ENCODE assay signal across 23 cellular contexts in the genomic region with DNA sequence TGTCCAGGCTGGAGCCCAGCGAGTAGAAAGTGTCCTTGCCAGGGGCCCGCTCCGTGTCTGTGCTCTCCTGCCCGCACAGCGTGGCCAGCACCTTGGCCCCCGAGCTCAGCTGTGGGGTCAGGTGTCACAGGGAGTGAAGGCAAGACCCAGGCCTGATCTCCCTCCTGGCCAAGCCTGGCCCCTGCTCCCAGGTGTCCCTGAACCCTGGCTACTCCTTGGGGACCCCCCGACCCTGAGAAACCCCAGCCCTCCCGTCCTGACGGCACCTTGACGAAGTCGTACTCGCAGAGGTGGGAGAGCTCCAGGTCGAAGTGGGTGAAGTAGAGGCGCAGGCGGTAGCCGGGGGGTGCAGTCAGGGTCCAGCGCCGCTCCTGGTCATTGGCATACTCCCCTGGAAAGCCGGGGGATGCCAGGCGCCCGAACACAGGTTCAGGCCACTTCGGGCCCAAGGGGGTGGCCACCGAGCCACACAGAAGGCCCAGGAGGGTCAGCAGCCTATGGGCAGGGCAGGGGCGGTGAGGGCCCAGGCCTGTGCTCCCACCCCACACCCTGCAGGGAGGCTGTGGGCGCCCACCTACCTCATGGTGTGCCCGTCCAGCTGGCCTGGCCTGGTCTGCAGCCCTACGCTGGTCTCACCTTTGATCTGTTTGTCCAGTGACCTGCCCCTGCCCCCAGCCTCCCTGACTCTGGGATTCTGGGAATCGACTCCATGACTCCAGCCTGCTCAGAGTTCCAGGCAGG. TPM values are rescaled to one million over a fixed set of nuclear protein-coding genes. Genes with fewer than 3 reads are reported as not detected.
A peak's percentile ranks its signal among the peaks of the same experiment; 100 is the strongest.
DNase-seq lines count a peak whose midpoint lies in the region; ATAC-seq, FAIRE-seq and TF ChIP-seq lines count a peak whose summit lies in the region.
"Had no signal": no experiment of that assay in that cellular context is flagged by ENCODE, and none has a peak within 500 bp of the region (broad histone marks: within the 10 kb centered on the region; RNA-seq: fewer than 3 reads in every experiment).

TSS of gene MASP2 (minus strand) at position 615 of the 741 bp plus-strand sequence. CDS start at position 583, 32 bp downstream.

- H3K4me2 ChIP-seq in HepG2 (ENCODE audit: low read depth, low read length) = peak within 1 kb of the TSS; percentile 80
- H3K4me2 ChIP-seq: KMS-11 had no signal

- no peak within 1 kb of the TSS for H3K27ac Mint-ChIP-seq in stimulated activated effector memory CD8-positive, alpha-beta T cell treated with anti-CD3 and anti-CD28 coated beads, Interleukin-12 subunit alpha, Interleukin-12 subunit beta, amount 100 ng/mL, for 72 hours
- H3K27ac Mint-ChIP-seq in stimulated activated naive CD8-positive, alpha-beta T cell treated with anti-CD3 and anti-CD28 coated beads, Interleukin-15, amount 100 ng/mL, for 72 hours = no peak within 1 kb of the TSS
- H3K27ac Mint-ChIP-seq: CD14-positive monocyte had no signal

- WGBS in HepG2 (ENCODE audit: low lambda C conversion rate) = 13% methylated on average over 3 of the region's 28 CpGs
- 92 to 95% methylated on average over 28 of the region's 28 CpGs for WGBS in sigmoid colon, 2 donors

- H4K20me1 ChIP-seq in HepG2 (ENCODE audit: insufficient read depth, low read length) = no peaks in the 10 kb centered on the region

- no peak within 1 kb of the TSS for H3K4me3 Mint-ChIP-seq in stimulated activated effector memory CD8-positive, alpha-beta T cell treated with anti-CD3 and anti-CD28 coated beads, Interleukin-12 subunit alpha, Interleukin-12 subunit beta, amount 100 ng/mL, for 72 hours
- no peak within 1 kb of the TSS for H3K4me3 Mint-ChIP-seq in stimulated activated naive CD8-positive, alpha-beta T cell treated with anti-CD3 and anti-CD28 coated beads, Interleukin-15, amount 100 ng/mL, for 72 hours
- H3K4me3 Mint-ChIP-seq: CD14-positive monocyte had no signal

- TF ChIP-seq RAD21 in HepG2 (CRISPR knock-in tag; IDR thresholded peaks at IDR 0.05) = no peak; the same call in none of the 2 replicates

- DNase-seq in activated CD4-positive, CD25-positive, alpha-beta regulatory T cell treated with anti-CD3 and anti-CD28 coated beads, Interleukin-2, amount 50 U/mL, for 72 hours = peak; percentile 23
- DNase-seq in NT2/D1 (ENCODE audit: low read depth, low spot score) (no peak), HepG2 (ENCODE audit: low spot score) (peak; percentile 78), sigmoid colon (peak; percentile 58), DMS 273 (lab: John Stamatoyannopoulos, UW; ENCODE audit: unreplicated experiment) (no peak)
- DNase-seq in stimulated activated effector memory CD8-positive, alpha-beta T cell treated with anti-CD3 and anti-CD28 coated beads, Interleukin-12 subunit alpha, Interleukin-12 subunit beta, amount 100 ng/mL, for 72 hours (ENCODE audit: low spot score in 2 of 2) = no peak
- no peak for DNase-seq in stimulated activated naive CD8-positive, alpha-beta T cell treated with anti-CD3 and anti-CD28 coated beads, Interleukin-15, amount 100 ng/mL, for 72 hours
- DNase-seq: 8988T, DMS 273 treated with DMSO at 0.1 percent for 48 hours, DND-41, H9, MV-4-11, NCI-H1417, NCI-H187, NCI-H2107, NCI-H2227 treated with DMSO at 0.1 percent for 48 hours, NCI-H524, RPMI8226 had no signal

- H3K36me3 Mint-ChIP-seq in stimulated activated effector memory CD8-positive, alpha-beta T cell treated with anti-CD3 and anti-CD28 coated beads, Interleukin-12 subunit alpha, Interleukin-12 subunit beta, amount 100 ng/mL, for 72 hours = no peaks in the 10 kb centered on the region
- H3K36me3 Mint-ChIP-seq: CD14-positive monocyte had no signal

- H3K4me1 ChIP-seq in NT2/D1 (ENCODE audit: insufficient read depth, insufficient read length) (peaks cover 5% of the 10 kb centered on the region), HepG2 (ENCODE audit: insufficient read depth, low read length) (peaks cover 34% of the 10 kb centered on the region), sigmoid colon (no peaks in the 10 kb centered on the region)

- FAIRE-seq in HepG2 (lab: Jason Lieb, UNC) = peak; percentile 52

- H3K27me3 ChIP-seq in NT2/D1 (ENCODE audit: insufficient read depth, insufficient read length) = no peaks in the 10 kb centered on the region
- H3K27me3 ChIP-seq in HepG2 (ENCODE audit: control insufficient read depth in 1 of 2, insufficient read depth in 2 of 2, low read length in 2 of 2) = no peaks in the 10 kb centered on the region
- H3K27me3 ChIP-seq in sigmoid colon = no peaks in the 10 kb centered on the region

- no peak within 1 kb of the TSS for H2AFZ ChIP-seq in HepG2 (ENCODE audit: low read length)

- H3K4me1 Mint-ChIP-seq in stimulated activated effector memory CD8-positive, alpha-beta T cell treated with anti-CD3 and anti-CD28 coated beads, Interleukin-12 subunit alpha, Interleukin-12 subunit beta, amount 100 ng/mL, for 72 hours = no peaks in the 10 kb centered on the region
- H3K4me1 Mint-ChIP-seq in stimulated activated naive CD8-positive, alpha-beta T cell treated with anti-CD3 and anti-CD28 coated beads, Interleukin-15, amount 100 ng/mL, for 72 hours = no peaks in the 10 kb centered on the region

- H3K4me3 ChIP-seq in NT2/D1 (ENCODE audit: insufficient read length, low read depth) = no peak within 1 kb of the TSS
- H3K4me3 ChIP-seq in HepG2 (replicated peaks in 1 of 3; ENCODE audit: insufficient read depth in 1 of 3, low read depth in 2 of 3, low read length in 3 of 3) = peak within 1 kb of the TSS; percentile 57 to 72 (median 62)
- no peak within 1 kb of the TSS for H3K4me3 ChIP-seq in sigmoid colon

- TF ChIP-seq CTCF in HepG2 (CRISPR knock-in tag; IDR thresholded peaks at IDR 0.05) (no peak), sigmoid colon (IDR thresholded peaks at IDR 0.05) (no peak)

- TF ChIP-seq POLR2A in HepG2 (IDR thresholded peaks at IDR 0.05; ENCODE audit: insufficient read depth in 1 of 2, low read depth in 2 of 2, low read length in 2 of 2) (peak; percentile 80 to 89), sigmoid colon (IDR thresholded peaks at IDR 0.05) (no peak)

- POLR2A ChIA-PET in HepG2 (lab: Yijun Ruan, JAX) = interaction anchor here (1.3 to 3.0 kb wide), 6 partner anchors 9 to 53 kb away, joined by 3 to 18 read pairs (median 12); partner anchors contain the start of genes EXOSC10, SRM and TARDBP

- CTCF ChIA-PET in HepG2 (lab: Yijun Ruan, JAX; ENCODE audit: low intra/inter-chr PET ratio, low total read pairs) = no interaction called here

- no peaks in the 10 kb centered on the region for H3K27me3 Mint-ChIP-seq in stimulated activated naive CD8-positive, alpha-beta T cell treated with anti-CD3 and anti-CD28 coated beads, Interleukin-15, amount 100 ng/mL, for 72 hours

- ATAC-seq in activated CD4-positive, CD25-positive, alpha-beta regulatory T cell treated with anti-CD3 and anti-CD28 coated beads, Interleukin-2, amount 50 U/mL, for 24 hours = no peak
- peak; percentile 86 for ATAC-seq in HepG2
- ATAC-seq in stimulated activated effector memory CD8-positive, alpha-beta T cell treated with anti-CD3 and anti-CD28 coated beads, Interleukin-12 subunit alpha, Interleukin-12 subunit beta, amount 100 ng/mL, for 72 hours = no peak
- no peak for ATAC-seq in stimulated activated naive CD8-positive, alpha-beta T cell treated with anti-CD3 and anti-CD28 coated beads, Interleukin-15, amount 100 ng/mL, for 72 hours

- H3K36me3 ChIP-seq in NT2/D1 (ENCODE audit: insufficient read depth, insufficient read length, low read length) (no peaks in the 10 kb centered on the region), HepG2 (replicated peaks in 1 of 2; ENCODE audit: control insufficient read depth in 1 of 2, insufficient read depth in 2 of 2, low read length in 2 of 2) (no peaks in the 10 kb centered on the region), sigmoid colon (no peaks in the 10 kb centered on the region)

- H3K9me3 Mint-ChIP-seq in stimulated activated effector memory CD8-positive, alpha-beta T cell treated with anti-CD3 and anti-CD28 coated beads, Interleukin-12 subunit alpha, Interleukin-12 subunit beta, amount 100 ng/mL, for 72 hours = no peaks in the 10 kb centered on the region
- H3K9me3 Mint-ChIP-seq in stimulated activated naive CD8-positive, alpha-beta T cell treated with anti-CD3 and anti-CD28 coated beads, Interleukin-15, amount 100 ng/mL, for 72 hours = no peaks in the 10 kb centered on the region
- H3K9me3 Mint-ChIP-seq: H9 had no signal

- H3K9ac ChIP-seq in NT2/D1 (ENCODE audit: insufficient read length, low read depth) (peak within 1 kb of the TSS; percentile 21), HepG2 (ENCODE audit: insufficient read depth, low read depth, low read length) (peak within 1 kb of the TSS; percentile 76)
- H3K9ac ChIP-seq: KMS-11 had no signal

- no peaks in the 10 kb centered on the region for H3K9me3 ChIP-seq in NT2/D1 (ENCODE audit: insufficient read depth, low read length)
- no peaks in the 10 kb centered on the region for H3K9me3 ChIP-seq in HepG2 (ENCODE audit: low read length)
- no peaks in the 10 kb centered on the region for H3K9me3 ChIP-seq in sigmoid colon

- in situ Hi-C loops in HepG2 (cut with HindIII; ENCODE audit: extremely low pct_ligation_motif_present, low pct_unique_long_range_greater_than_20kb) = loop anchor here (25.0 kb wide), 1 partner anchor 591 kb away; no protein-coding TSS in a partner anchor

- TF ChIP-seq EP300 in HepG2 (IDR thresholded peaks at IDR 0.05; ENCODE audit: low read depth in 2 of 2, low read length in 2 of 2) = peak in 1 of 2 experiments; percentile 28; a peak in 1 of 4 replicates
- TF ChIP-seq EP300 in HepG2 (CRISPR knock-in tag; IDR thresholded peaks at IDR 0.05; ENCODE audit: borderline replicate concordance) = no peak
- TF ChIP-seq EP300 in sigmoid colon (IDR thresholded peaks at IDR 0.05) = no peak

- BruUV-seq in HepG2 (replicated peaks; lab: Mats Ljungman, UMichigan) = TSS peak; percentile 76

- intact Hi-C loops in HepG2 (cut with micrococcal nuclease; ENCODE audit: unreplicated experiment) (no loop called here), sigmoid colon (cut with DNase I) (no loop called here)

- no peaks in the 10 kb centered on the region for H3K79me2 ChIP-seq in HepG2 (ENCODE audit: insufficient read depth, low read length)

- H3K27ac ChIP-seq in HepG2 (ENCODE audit: extremely low read length, insufficient read depth, low read length) (peak within 1 kb of the TSS; percentile 85), sigmoid colon (no peak within 1 kb of the TSS)
- H3K27ac ChIP-seq: KMS-11 had no signal

RNA-seq across cellular contexts. Expression of gene MASP2, which starts in this region (rescaled TPM):
- total RNA-seq in HepG2 (2016; rRNA removed; fragmentation: Illumina TruSeq; extraction: Trizol) (3.7 and 7.1 TPM in 2 replicates), sigmoid colon (not detected)
- total RNA-seq in HepG2 (2016; cell fraction: cytosol; rRNA removed; fragmentation: Illumina TruSeq; extraction: Trizol; ENCODE audit: low read depth) = 4.0 and 4.1 TPM in 2 replicates
- 3.6 and 8.1 TPM in 2 replicates for total RNA-seq in HepG2 (2016; cell fraction: insoluble cytoplasmic fraction; rRNA removed; fragmentation: Illumina TruSeq; extraction: Trizol)
- total RNA-seq in HepG2 (2016; cell fraction: membrane; rRNA removed; fragmentation: Illumina TruSeq; extraction: Trizol) = 4.8 TPM in 2 replicates
- total RNA-seq in HepG2 (2016; cell fraction: nucleus; rRNA removed; fragmentation: Illumina TruSeq; extraction: Trizol) = 5.4 and 6.7 TPM in 2 replicates
- polyA plus RNA-seq in HepG2 (2011; rRNA removed) (11.8 and 16.7 TPM in 2 replicates), sigmoid colon (under 1 TPM in 1 of 3 donors, not detected in 2; 0.03 TPM)
- 10.8 and 16.3 TPM in 2 replicates for polyA plus RNA-seq in HepG2 (2011; cell fraction: cytosol; rRNA removed)
- polyA plus RNA-seq in HepG2 (2011; cell fraction: nucleus; rRNA removed) = 17.0 and 17.1 TPM in 2 replicates
- 6.6 and 7.0 TPM in 2 replicates for polyA plus RNA-seq in HepG2 (2012)
- 4.2 and 4.5 TPM in 2 replicates for polyA plus RNA-seq in HepG2 (2016; cell fraction: cytosol; fragmentation: Illumina TruSeq; extraction: Trizol; ENCODE audit: low read depth)
- polyA plus RNA-seq in HepG2 (2016; cell fraction: insoluble cytoplasmic fraction; fragmentation: Illumina TruSeq; extraction: Trizol; ENCODE audit: low read depth) = 5.6 and 6.9 TPM in 2 replicates
- polyA plus RNA-seq in HepG2 (2016; cell fraction: membrane; fragmentation: Illumina TruSeq; extraction: Trizol; ENCODE audit: low read depth) = 5.1 and 5.7 TPM in 2 replicates
- polyA plus RNA-seq in HepG2 (2016; cell fraction: nucleus; fragmentation: Illumina TruSeq; extraction: Trizol; ENCODE audit: insufficient read depth, low read depth) = 23.4 and 24.9 TPM in 2 replicates
- polyA minus RNA-seq in HepG2 (2011; rRNA and poly(A)+ RNA removed; ENCODE audit: low replicate concordance) = 1.6 and 14.9 TPM in 2 replicates
- 5.7 and 6.9 TPM in 2 replicates for polyA minus RNA-seq in HepG2 (2011; cell fraction: cytosol; rRNA and poly(A)+ RNA removed)
- 9.3 and 9.4 TPM in 2 replicates for polyA minus RNA-seq in HepG2 (2011; cell fraction: nucleus; rRNA and poly(A)+ RNA removed)
- total RNA-seq: G401 had no signal
- polyA plus RNA-seq: AG04450, CD14-positive monocyte had no signal

Comparison
In these comparisons a context has a peak if more than half of its experiments do, and no peak if none do; other contexts are left out.
1. RNA of gene MASP2 (polyA plus RNA-seq): 4.2 to 24.9 TPM in HepG2; 0.03 TPM in sigmoid colon; every median in the first group is over 4 times any median in the second.
2. Peak in DNase-seq in sigmoid colon; RNA of the gene not detected or under 1 TPM.
3. DNase-seq: peak in activated CD4-positive, CD25-positive, alpha-beta regulatory T cell treated with anti-CD3 and anti-CD28 coated beads, Interleukin-2, amount 50 U/mL, for 72 hours (single experiment) and HepG2 (single experiment); none in NT2/D1 (single experiment), stimulated activated effector memory CD8-positive, alpha-beta T cell treated with anti-CD3 and anti-CD28 coated beads, Interleukin-12 subunit alpha, Interleukin-12 subunit beta, amount 100 ng/mL, for 72 hours (0 of 2), stimulated activated naive CD8-positive, alpha-beta T cell treated with anti-CD3 and anti-CD28 coated beads, Interleukin-15, amount 100 ng/mL, for 72 hours (0 of 2) and DMS 273 (single experiment).
4. H3K4me3 ChIP-seq: peak in HepG2 (3 of 3); none in NT2/D1 (single experiment) and sigmoid colon (0 of 4).
5. POLR2A ChIP-seq: peak in HepG2 (2 of 2); none in sigmoid colon (0 of 2).